In the genomic region with DNA sequence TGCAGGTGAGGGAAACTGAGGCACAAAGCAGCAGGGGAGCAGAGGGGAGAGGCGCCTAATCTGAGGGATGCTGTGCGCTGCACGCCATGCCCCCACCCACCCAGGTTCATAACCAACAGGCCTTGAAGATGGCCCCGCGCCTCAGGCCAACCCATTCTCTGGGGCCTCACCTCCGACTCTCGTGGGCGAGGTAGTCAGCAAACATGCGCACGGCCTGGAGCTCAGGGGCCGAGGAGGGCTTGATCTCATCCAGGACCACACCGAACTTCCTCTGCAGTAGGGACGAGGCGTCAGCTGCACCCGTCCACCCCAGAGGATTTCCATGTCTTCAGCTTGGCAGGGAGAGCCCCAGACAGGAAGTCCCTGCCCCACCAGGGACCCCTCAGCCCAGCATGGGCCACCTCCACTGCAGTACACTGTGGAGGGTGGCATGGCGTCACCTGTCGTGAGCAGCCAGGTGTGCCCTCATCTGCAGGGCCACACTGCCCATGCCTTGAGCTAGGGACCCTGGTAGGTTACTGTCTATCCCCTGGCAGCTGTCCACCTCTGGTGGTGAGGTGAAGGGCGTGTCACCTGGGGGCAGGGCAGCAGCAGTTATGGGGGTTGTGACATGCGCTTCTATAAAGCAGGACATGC, we compare ENCODE assay signal across 1 cellular context.
TF ChIP-seq lines count a peak whose summit lies in the region.

No MANE protein-coding gene starts in this region.

TF ChIP-seq in GM12878, 131 proteins besides CTCF, POLR2A, EP300 and RAD21:
- no peak for TF ChIP-seq ZNF384 (IDR thresholded peaks at IDR 0.05; ENCODE audit: borderline replicate concordance, low read depth, low read length)
- TF ChIP-seq STAT3 (IDR thresholded peaks at IDR 0.05; ENCODE audit: low read depth, low read length): no peak
- TF ChIP-seq, protein P1, sequence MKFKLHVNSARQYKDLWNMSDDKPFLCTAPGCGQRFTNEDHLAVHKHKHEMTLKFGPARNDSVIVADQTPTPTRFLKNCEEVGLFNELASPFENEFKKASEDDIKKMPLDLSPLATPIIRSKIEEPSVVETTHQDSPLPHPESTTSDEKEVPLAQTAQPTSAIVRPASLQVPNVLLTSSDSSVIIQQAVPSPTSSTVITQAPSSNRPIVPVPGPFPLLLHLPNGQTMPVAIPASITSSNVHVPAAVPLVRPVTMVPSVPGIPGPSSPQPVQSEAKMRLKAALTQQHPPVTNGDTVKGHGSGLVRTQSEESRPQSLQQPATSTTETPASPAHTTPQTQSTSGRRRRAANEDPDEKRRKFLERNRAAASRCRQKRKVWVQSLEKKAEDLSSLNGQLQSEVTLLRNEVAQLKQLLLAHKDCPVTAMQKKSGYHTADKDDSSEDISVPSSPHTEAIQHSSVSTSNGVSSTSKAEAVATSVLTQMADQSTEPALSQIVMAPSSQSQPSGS (IDR thresholded peaks at IDR 0.05; ENCODE audit: low read length): no peak
- TF ChIP-seq, protein P2, sequence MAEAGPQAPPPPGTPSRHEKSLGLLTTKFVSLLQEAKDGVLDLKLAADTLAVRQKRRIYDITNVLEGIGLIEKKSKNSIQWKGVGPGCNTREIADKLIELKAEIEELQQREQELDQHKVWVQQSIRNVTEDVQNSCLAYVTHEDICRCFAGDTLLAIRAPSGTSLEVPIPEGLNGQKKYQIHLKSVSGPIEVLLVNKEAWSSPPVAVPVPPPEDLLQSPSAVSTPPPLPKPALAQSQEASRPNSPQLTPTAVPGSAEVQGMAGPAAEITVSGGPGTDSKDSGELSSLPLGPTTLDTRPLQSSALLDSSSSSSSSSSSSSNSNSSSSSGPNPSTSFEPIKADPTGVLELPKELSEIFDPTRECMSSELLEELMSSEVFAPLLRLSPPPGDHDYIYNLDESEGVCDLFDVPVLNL (IDR thresholded peaks at IDR 0.05; ENCODE audit: low read depth, low read length): no peak
- no peak for TF ChIP-seq RBBP5 (conservative IDR thresholded peaks at IDR 0.05)
- TF ChIP-seq NFXL1 (IDR thresholded peaks at IDR 0.05; ENCODE audit: borderline replicate concordance): no peak
- TF ChIP-seq CBFB (IDR thresholded peaks at IDR 0.05; ENCODE audit: low read depth): no peak
- no peak for TF ChIP-seq NBN (IDR thresholded peaks at IDR 0.05)
- TF ChIP-seq, protein P3, sequence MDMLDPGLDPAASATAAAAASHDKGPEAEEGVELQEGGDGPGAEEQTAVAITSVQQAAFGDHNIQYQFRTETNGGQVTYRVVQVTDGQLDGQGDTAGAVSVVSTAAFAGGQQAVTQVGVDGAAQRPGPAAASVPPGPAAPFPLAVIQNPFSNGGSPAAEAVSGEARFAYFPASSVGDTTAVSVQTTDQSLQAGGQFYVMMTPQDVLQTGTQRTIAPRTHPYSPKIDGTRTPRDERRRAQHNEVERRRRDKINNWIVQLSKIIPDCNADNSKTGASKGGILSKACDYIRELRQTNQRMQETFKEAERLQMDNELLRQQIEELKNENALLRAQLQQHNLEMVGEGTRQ (IDR thresholded peaks at IDR 0.05; ENCODE audit: borderline replicate concordance, low read depth, low read length): no peak
- no peak for TF ChIP-seq SP1 (IDR thresholded peaks at IDR 0.05; ENCODE audit: low read depth, low read length)
- TF ChIP-seq SMC3 (IDR thresholded peaks at IDR 0.05; ENCODE audit: borderline replicate concordance, low read length): no peak
